In the genomic region with DNA sequence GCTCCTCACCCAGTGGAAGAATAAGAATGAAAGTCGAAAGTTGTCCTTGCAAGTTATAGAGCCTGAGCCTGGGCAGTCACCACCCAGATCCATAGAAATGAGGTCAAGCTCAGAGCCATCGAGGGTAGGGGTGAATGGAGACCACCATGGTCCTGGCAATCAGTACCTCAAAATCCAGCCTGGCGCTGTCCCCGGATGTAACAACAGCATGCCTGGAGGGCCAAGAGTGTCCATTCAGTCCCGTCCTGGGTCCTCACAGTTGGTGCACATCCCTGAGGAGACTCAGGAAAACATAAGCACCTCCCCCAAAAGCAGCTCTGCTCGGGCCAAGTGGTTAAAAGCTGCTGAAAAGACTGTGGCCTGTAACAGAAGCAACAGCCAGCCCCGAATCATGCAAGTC, we compare ENCODE assay signal across 25 cellular contexts. TPM values are rescaled to one million over a fixed set of nuclear protein-coding genes. Genes with fewer than 3 reads are reported as not detected.
A peak's percentile ranks its signal among the peaks of the same experiment; 100 is the strongest.
DNase-seq lines count a peak whose midpoint lies in the region; ATAC-seq, FAIRE-seq and TF ChIP-seq lines count a peak whose summit lies in the region.
"Had no signal": no experiment of that assay in that cellular context is flagged by ENCODE, and none has a peak within 500 bp of the region (broad histone marks: within the 10 kb centered on the region; RNA-seq: fewer than 3 reads in every experiment).

No MANE protein-coding gene starts in this region.

- no peaks in the 10 kb centered on the region for H3K27me3 ChIP-seq in heart left ventricle
- H3K27me3 ChIP-seq: BE2C, BLaER1 had no signal

- no peaks in the 10 kb centered on the region for H3K9me3 ChIP-seq in heart left ventricle
- no peaks in the 10 kb centered on the region for H3K9me3 ChIP-seq in kidney (ENCODE audit: control insufficient read depth in 1 of 2, low read length in 2 of 2)
- H3K9me3 ChIP-seq: BE2C, BLaER1 had no signal

- WGBS in heart left ventricle, 4 donors = 86 to 89% (median 88%) methylated on average over 6 to 7 of the region's 7 CpGs

- H3K36me3 ChIP-seq in heart left ventricle (no peaks in the 10 kb centered on the region), kidney (ENCODE audit: control insufficient read depth in 1 of 2, insufficient read depth in 2 of 2, low read length in 2 of 2) (no peaks in the 10 kb centered on the region)
- H3K36me3 ChIP-seq: BE2C, BLaER1 had no signal

- H3K9me3 Mint-ChIP-seq in nephron progenitor cell = no peaks in the 10 kb centered on the region

- no peak for TF ChIP-seq POLR2A in heart left ventricle (IDR thresholded peaks at IDR 0.05)

- intact Hi-C loops in Right ventricle myocardium superior (cut with DNase I) = no loop called here
- intact Hi-C loops in heart left ventricle (cut with DNase I) = no loop called here
- intact Hi-C loops in kidney (cut with DNase I) = no loop called here

- no peak overlapping the region for H3K9ac ChIP-seq in kidney (ENCODE audit: low read length in 2 of 2)
- H3K9ac ChIP-seq: BLaER1 had no signal

- no peak for FAIRE-seq in kidney (lab: Jason Lieb, UNC)
- FAIRE-seq: A204.1, GM12891, GM19239 had no signal

- TF ChIP-seq CTCF in heart left ventricle (IDR thresholded peaks at IDR 0.05) (no peak), kidney (IDR thresholded peaks at IDR 0.05; ENCODE audit: borderline replicate concordance, extremely low read depth, insufficient read depth) (no peak), nephron progenitor cell (IDR thresholded peaks at IDR 0.05) (no peak)

- no peaks in the 10 kb centered on the region for H3K4me1 Mint-ChIP-seq in nephron progenitor cell
- H3K4me1 Mint-ChIP-seq: CD14-positive monocyte; CD4-positive, alpha-beta memory T cell; CD4-positive, CD25-positive, alpha-beta regulatory T cell; CD8-positive, alpha-beta memory T cell had no signal

- H3K4me3 ChIP-seq in heart left ventricle = no peak overlapping the region
- H3K4me3 ChIP-seq in kidney (ENCODE audit: low read length in 2 of 2) = no peak overlapping the region
- H3K4me3 ChIP-seq: BLaER1 had no signal

- H3K4me1 ChIP-seq in heart left ventricle (no peaks in the 10 kb centered on the region), kidney (ENCODE audit: control insufficient read depth in 1 of 2, insufficient read depth in 1 of 2, low read depth in 1 of 2, low read length in 2 of 2) (no peaks in the 10 kb centered on the region)
- H3K4me1 ChIP-seq: BE2C, BLaER1 had no signal

- H3K27ac ChIP-seq in heart left ventricle = no peak overlapping the region
- H3K27ac ChIP-seq in kidney (ENCODE audit: low read depth in 2 of 2, low read length in 2 of 2) = no peak overlapping the region
- H3K27ac ChIP-seq: BLaER1 had no signal

- DNase-seq in Right ventricle myocardium superior (peak; percentile 13), heart left ventricle (no peak), kidney (peak; percentile 29), nephron progenitor cell (no peak)
- DNase-seq in NK-92 treated with Interleukin-12 subunit alpha and Interleukin-12 subunit beta, amount 100 ng/mL, for 24 hours (lab: John Stamatoyannopoulos, UW) = no peak
- DNase-seq: 8988T; ACHN; BE2C; C1 segment of cervical spinal cord; CD4-positive, alpha-beta memory T cell; CD4-positive, CD25-positive, alpha-beta regulatory T cell; CD8-positive, alpha-beta memory T cell; COR-L47; DMS 273 treated with DMSO at 0.1 percent for 48 hours; DMS153; DMS53; DMS79; DND-41; GDM1 had no signal

- ATAC-seq in Right ventricle myocardium superior (ENCODE audit: poor library complexity) (no peak), heart left ventricle (no peak)

- peaks cover 5% of the 10 kb centered on the region for H3K27me3 Mint-ChIP-seq in nephron progenitor cell (ENCODE audit: low read depth, poor library complexity)
- H3K27me3 Mint-ChIP-seq: CD4-positive, CD25-positive, alpha-beta regulatory T cell had no signal

- H3K27ac Mint-ChIP-seq in nephron progenitor cell = no peak overlapping the region
- H3K27ac Mint-ChIP-seq: CD14-positive monocyte; CD4-positive, alpha-beta memory T cell; CD4-positive, CD25-positive, alpha-beta regulatory T cell; CD8-positive, alpha-beta memory T cell had no signal

- H3K36me3 Mint-ChIP-seq in nephron progenitor cell (ENCODE audit: low read depth) = no peaks in the 10 kb centered on the region
- H3K36me3 Mint-ChIP-seq: CD14-positive monocyte; CD4-positive, alpha-beta memory T cell; CD4-positive, CD25-positive, alpha-beta regulatory T cell had no signal

- H3K4me3 Mint-ChIP-seq in nephron progenitor cell = no peak overlapping the region
- H3K4me3 Mint-ChIP-seq: CD14-positive monocyte; CD8-positive, alpha-beta memory T cell had no signal

RNA-seq across cellular contexts. Expression of gene PLPPR4, which starts 41.8 kb away (rescaled TPM):
- 0.11 TPM for total RNA-seq in Right ventricle myocardium superior
- total RNA-seq in heart left ventricle = 1 to 10 TPM in 1 of 9 donors, under 1 TPM in 8; 0.12 to 1.0 (median 0.56) TPM
- under 1 TPM; 0.11 to 0.17 TPM for polyA plus RNA-seq in heart left ventricle
- total RNA-seq in kidney = 0.09 TPM
- 0.45 TPM for polyA plus RNA-seq in kidney (ENCODE audit: insufficient read depth, low read depth, low replicate concordance)
- total RNA-seq: A673; CD4-positive, alpha-beta memory T cell; CD4-positive, CD25-positive, alpha-beta regulatory T cell; CD8-positive, alpha-beta memory T cell had no signal
- polyA plus RNA-seq: CD14-positive monocyte; CD4-positive, alpha-beta memory T cell; CD4-positive, CD25-positive, alpha-beta regulatory T cell; CD8-positive, alpha-beta memory T cell had no signal

Comparison
In these comparisons a context has a peak if more than half of its experiments do, and no peak if none do; other contexts are left out.
1. DNase-seq: peak in Right ventricle myocardium superior (single experiment) and kidney (single experiment); none in heart left ventricle (0 of 5), NK-92 treated with Interleukin-12 subunit alpha and Interleukin-12 subunit beta, amount 100 ng/mL, for 24 hours (single experiment) and nephron progenitor cell (single experiment).